ENCODE assay signal across 8 cellular contexts in the genomic region with DNA sequence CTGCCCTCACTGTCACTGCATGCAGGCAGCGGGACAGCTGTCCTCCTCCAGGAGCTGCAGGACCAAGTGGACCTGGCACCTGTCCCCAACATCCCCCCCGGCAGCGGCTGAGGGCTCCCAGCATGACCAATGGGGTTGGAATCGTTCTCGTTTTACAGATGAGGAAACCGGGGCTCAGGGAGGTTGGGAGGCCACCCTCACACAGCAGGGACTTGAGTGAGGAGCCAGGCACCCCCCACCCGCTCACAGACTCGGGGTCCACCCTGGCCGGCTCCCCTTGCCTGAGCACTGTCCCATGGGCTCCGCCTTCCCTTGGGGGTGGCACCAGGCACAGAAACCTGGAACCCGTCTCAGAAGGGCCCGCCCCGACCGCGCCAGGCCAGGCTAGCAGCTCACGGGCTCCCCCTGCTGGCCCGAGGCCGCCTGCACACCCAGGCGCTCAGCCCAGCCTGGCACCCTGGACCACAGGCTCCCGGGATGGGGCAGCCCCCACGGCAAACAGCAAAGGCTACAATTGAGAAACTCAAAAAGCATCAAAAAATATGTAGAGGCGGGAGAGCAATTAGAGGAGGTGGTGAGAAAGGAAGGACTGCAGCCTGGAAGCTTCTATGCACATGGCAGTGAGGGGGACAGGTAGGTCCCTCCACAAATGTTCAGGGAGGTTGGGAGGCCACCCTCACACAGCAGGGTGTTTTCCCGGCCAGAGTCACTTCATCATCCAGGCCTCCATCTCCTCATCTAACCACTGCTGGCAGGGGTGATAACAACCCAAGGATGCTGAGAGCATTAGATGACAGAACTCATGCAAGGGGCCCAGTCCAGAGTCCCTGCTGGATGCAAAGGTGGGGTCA.
DNase-seq lines count a peak whose midpoint lies in the region; ATAC-seq and TF ChIP-seq lines count a peak whose summit lies in the region.

No MANE protein-coding gene starts in this region.

- H3K4me3 ChIP-seq in AG09309 (ENCODE audit: control insufficient read depth, low read depth, low read length) (peak overlapping the region; percentile 36), LNCaP clone FGC (ENCODE audit: low read depth, low read length) (no peak overlapping the region), astrocyte of the cerebellum (ENCODE audit: low read depth, low read length) (no peak overlapping the region)

- in situ Hi-C loops in astrocyte of the cerebellum (cut with HindIII; ENCODE audit: low sequenced_read_pairs), result no loop called here

- ATAC-seq in GM18520 (IDR thresholded peaks at IDR 0.05; ENCODE audit: unreplicated experiment), result peak; percentile 40
- ATAC-seq in GM21447 (IDR thresholded peaks at IDR 0.05; ENCODE audit: unreplicated experiment), result no peak

- TF ChIP-seq CTCF in AG09309 (IDR thresholded peaks at IDR 0.05; ENCODE audit: control insufficient read depth, insufficient read depth, low read depth, low read length, missing control alignments) (peak; percentile 91), LNCaP clone FGC (IDR thresholded peaks at IDR 0.05; ENCODE audit: control insufficient read depth, extremely low read depth, insufficient read depth) (peak; percentile 97), astrocyte of the cerebellum (IDR thresholded peaks at IDR 0.05; ENCODE audit: low read depth, low read length, missing control alignments) (peak; percentile 100)

- DNase-seq in AG09309 (ENCODE audit: low read depth), result no peak
- no peak for DNase-seq in LNCaP clone FGC (ENCODE audit: low read depth)
- DNase-seq in T-helper 22 cell (ENCODE audit: low read depth), result peak; percentile 30
- no peak for DNase-seq in astrocyte of the cerebellum (ENCODE audit: low read depth)
- peak; percentile 97 for DNase-seq in iPS-NIHi7 (ENCODE audit: extremely low spot score)
- peak; percentile 81 for DNase-seq in stimulated activated CD4-positive, alpha-beta T cell treated with anti-CD3 and anti-CD28 coated beads, Interleukin-15, amount 100 ng/mL, for 24 hours

Comparison
In these comparisons a context has a peak if more than half of its experiments do, and no peak if none do; other contexts are left out.
1. DNase-seq: peak in T-helper 22 cell (single experiment), iPS-NIHi7 (single experiment) and stimulated activated CD4-positive, alpha-beta T cell treated with anti-CD3 and anti-CD28 coated beads, Interleukin-15, amount 100 ng/mL, for 24 hours (single experiment); none in AG09309 (single experiment), LNCaP clone FGC (single experiment) and astrocyte of the cerebellum (single experiment).
2. Peak in every context shown above with its lines, with median percentiles within 50 percentile points of each other: CTCF ChIP-seq.